ENCODE assay signal across 8 cellular contexts in the genomic region with DNA sequence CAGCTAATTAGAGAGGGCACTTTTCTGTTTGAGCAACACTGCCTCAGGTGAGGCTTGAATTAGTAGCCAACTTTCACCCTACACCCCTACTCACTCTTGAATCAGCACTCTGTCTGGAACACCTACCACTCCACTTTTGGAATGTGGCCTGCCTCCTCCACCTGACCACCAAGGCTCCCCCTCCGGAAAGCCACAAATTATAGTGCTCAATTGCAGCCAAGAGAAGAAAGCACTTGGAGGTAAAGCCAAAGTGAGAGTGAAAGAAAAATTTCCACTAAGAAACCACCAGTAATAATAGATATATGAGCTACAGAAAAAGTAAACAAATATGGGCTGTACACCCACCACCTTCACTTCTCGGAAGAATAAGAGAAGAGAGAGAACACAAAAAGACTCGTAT. TPM values are rescaled to one million over a fixed set of nuclear protein-coding genes. Genes with fewer than 3 reads are reported as not detected.
DNase-seq lines count a peak whose midpoint lies in the region; ATAC-seq lines count a peak whose summit lies in the region.

No MANE protein-coding gene starts in this region.

- ATAC-seq in GM21447 (IDR thresholded peaks at IDR 0.05; ENCODE audit: unreplicated experiment) (peak; percentile 68), HG03558 (IDR thresholded peaks at IDR 0.05; ENCODE audit: extremely low read depth, unreplicated experiment) (peak; percentile 82), Right ventricle myocardium inferior (no peak)

- DNase-seq in ELF-1 (ENCODE audit: low read depth, low spot score) (peak; percentile 51), iPS-NIHi11 (ENCODE audit: low spot score) (peak; percentile 16), Right ventricle myocardium inferior (ENCODE audit: missing footprints) (no peak), NOMO-1 treated with dmso at 0.1 percent for 144 hours (lab: John Stamatoyannopoulos, UW; ENCODE audit: unreplicated experiment) (no peak), T-helper 9 cell (no peak), DMS53 treated with DMSO at 0.1 percent for 48 hours (lab: John Stamatoyannopoulos, UW; ENCODE audit: unreplicated experiment) (no peak)

- intact Hi-C loops in Right ventricle myocardium inferior (cut with DNase I), result no loop called here

RNA-seq across cellular contexts. Expression of a gene that starts 41.1 kb away (rescaled TPM):
- 23.3 TPM for total RNA-seq in Right ventricle myocardium inferior

Comparison
In these comparisons a context has a peak if more than half of its experiments do, and no peak if none do; other contexts are left out.
1. DNase-seq: peak in ELF-1 (single experiment) and iPS-NIHi11 (single experiment); none in Right ventricle myocardium inferior (single experiment), NOMO-1 treated with dmso at 0.1 percent for 144 hours (single experiment), T-helper 9 cell (single experiment) and DMS53 treated with DMSO at 0.1 percent for 48 hours (single experiment).